28 cellular contexts compared by ENCODE assay signal in the genomic region with DNA sequence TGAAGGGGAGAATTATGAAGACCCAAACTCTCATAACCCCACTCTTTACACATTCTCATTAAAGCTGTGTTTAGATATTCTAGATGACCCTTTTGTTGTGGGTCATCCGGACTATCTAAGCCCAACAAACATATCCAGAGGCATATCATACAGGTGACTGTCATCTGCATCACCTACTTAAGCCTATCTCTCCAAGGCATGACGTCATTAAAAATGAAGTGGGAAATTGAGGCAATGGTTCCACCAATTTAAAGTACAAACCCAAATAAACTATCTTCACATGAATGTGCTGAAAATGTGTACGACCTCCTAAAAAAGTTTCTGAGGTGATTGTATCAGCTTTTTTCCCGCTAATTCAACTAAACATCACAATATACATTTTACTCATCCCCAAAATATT.
"Had no signal": no experiment of that assay in that cellular context is flagged by ENCODE, and none has a peak within 500 bp of the region (broad histone marks: within the 10 kb centered on the region; RNA-seq: fewer than 3 reads in every experiment).

No MANE protein-coding gene starts in this region.

- H3K27ac ChIP-seq: neural progenitor cell, ovary, parathyroid adenoma, psoas muscle, skin epidermis, spleen, suprapubic skin, testis, tibial artery, transverse colon, upper lobe of right lung, uterus had no signal

- H3K4me1 ChIP-seq: upper lobe of right lung, uterus had no signal

- DNase-seq: natural killer cell; occipital lobe; ovary; posterior cingulate gyrus; psoas muscle; right cardiac atrium; spleen; stimulated activated CD4-positive, alpha-beta T cell treated with anti-CD3 and anti-CD28 coated beads, Interleukin-12 subunit alpha, Interleukin-12 subunit beta, amount 100 ng/mL, for 4 hours; stimulated activated CD4-positive, alpha-beta T cell treated with anti-CD3 and anti-CD28 coated beads, Interleukin-1b, Interleukin-23, amount 100 ng/mL, for 48 hours; stimulated activated CD4-positive, alpha-beta T cell treated with anti-CD3 and anti-CD28 coated beads, Interleukin-4, amount 100 ng/mL, for 1 hour; stimulated activated CD4-positive, alpha-beta T cell treated with anti-CD3 and anti-CD28 coated beads, Interleukin-4, amount 100 ng/mL, for 4 hours; stimulated activated CD8-positive, alpha-beta memory T cell treated with anti-CD3 and anti-CD28 coated beads, Interleukin-4, amount 100 ng/mL, for 48 hours; stimulated activated naive CD4-positive, alpha-beta T cell; stimulated activated naive CD8-positive, alpha-beta T cell treated with anti-CD3 and anti-CD28 coated beads, Interleukin-15, amount 100 ng/mL, for 72 hours; stimulated activated naive CD8-positive, alpha-beta T cell treated with anti-CD3 and anti-CD28 coated beads, Interleukin-15, Interleukin-2, amounts not matched to agents 100 U/mL and 50 U/mL, for 24 hours; substantia nigra; testis; tibial artery; transverse colon; upper lobe of right lung; uterus had no signal

- H3K36me3 ChIP-seq: neural progenitor cell, ovary, spleen, suprapubic skin, tibial artery, transverse colon, upper lobe of right lung, uterus had no signal

- H3K4me3 ChIP-seq: neural progenitor cell, ovary, psoas muscle, skin epidermis, smooth muscle cell, spleen, suprapubic skin, testis, tibial artery, transverse colon, upper lobe of right lung, uterus had no signal

- H3K4me2 ChIP-seq: neural progenitor cell, smooth muscle cell had no signal

- H3K9me3 ChIP-seq: ovary, psoas muscle, spleen, suprapubic skin, testis, tibial artery, transverse colon, upper lobe of right lung, uterus had no signal

- H3K27me3 ChIP-seq: neural progenitor cell, ovary, spleen, suprapubic skin, testis, tibial artery, transverse colon, upper lobe of right lung, uterus had no signal

- ATAC-seq: natural killer cell; psoas muscle; right cardiac atrium; sciatic nerve; stimulated activated memory B cell treated with anti-CD40 and anti-IgM and Interleukin-4, amounts not matched to agents 10 μg/mL and 1 μg/mL and 100 μg/mL, for 72 hours; stimulated activated naive CD8-positive, alpha-beta T cell treated with anti-CD3 and anti-CD28 coated beads, Interleukin-15, amount 100 ng/mL, for 72 hours; stimulated activated naive CD8-positive, alpha-beta T cell treated with anti-CD3 and anti-CD28 coated beads, Interleukin-15, Interleukin-2, amounts not matched to agents 100 U/mL and 50 U/mL, for 24 hours; upper lobe of right lung had no signal

- H3K9ac ChIP-seq: neural progenitor cell, parathyroid adenoma had no signal

- H2AFZ ChIP-seq: neural progenitor cell, parathyroid adenoma had no signal
